In genomic region chr2:210190345-210190744, GRCh38 we compare ENCODE assay signal across 21 cellular contexts. TPM values are rescaled to one million over a fixed set of nuclear protein-coding genes. Genes with fewer than 3 reads are reported as not detected.
DNase-seq lines count a peak whose midpoint lies in the region; ATAC-seq, FAIRE-seq and TF ChIP-seq lines count a peak whose summit lies in the region.
"Had no signal": no experiment of that assay in that cellular context is flagged by ENCODE, and none has a peak within 500 bp of the region (broad histone marks: within the 10 kb centered on the region; RNA-seq: fewer than 3 reads in every experiment).

No MANE protein-coding gene starts in this region.

- no peak overlapping the region for H2AFZ ChIP-seq in H9 (ENCODE audit: low read length)
- H2AFZ ChIP-seq: neural progenitor cell had no signal

- DNase-seq in ACHN (peak; percentile 58), GM19239 (ENCODE audit: insufficient read length, low spot score) (no peak), epithelial cell of proximal tubule (ENCODE audit: low read depth) (peak; percentile 74), NCI-H2171 treated with DMSO at 0.1 percent for 48 hours (lab: John Stamatoyannopoulos, UW) (no peak), H9 (no peak)
- no peak for DNase-seq in activated naive CD4-positive, alpha-beta T cell treated with anti-CD3 and anti-CD28 coated beads, Interleukin-2, amount 50 U/mL, for 16 hours
- DNase-seq: activated CD4-positive, alpha-beta memory T cell treated with anti-CD3 and anti-CD28 coated beads for 36 hours; activated naive CD4-positive, alpha-beta T cell treated with anti-CD3 and anti-CD28 coated beads for 36 hours; activated T-cell treated with anti-CD3 and anti-CD28 coated beads for 4 hours; aorta; CD4-positive, CD25-positive, alpha-beta regulatory T cell; erythroblast; HFFc6; NCI-H1694 treated with DMSO at 0.1 percent for 48 hours; NCI-H774 had no signal

- H2AK5ac ChIP-seq in H9 (ENCODE audit: insufficient read length, low read length): no peak overlapping the region

- no peak overlapping the region for H4K8ac ChIP-seq in H9 (replicated peaks; ENCODE audit: insufficient read length, low read depth, low read length)

- in situ Hi-C loops in ACHN (cut with HindIII; ENCODE audit: low pct_ligation_motif_present, low pct_unique_long_range_greater_than_20kb, low sequenced_read_pairs): no loop called here

- H3K9me3 Mint-ChIP-seq in H9: peaks cover 16 to 18% of the 10 kb centered on the region in 2 experiments

- H3K36me3 Mint-ChIP-seq in H9 (ENCODE audit: insufficient read depth in 1 of 3, low read depth in 3 of 3): peaks cover 9 to 15% (median 11%) of the 10 kb centered on the region in 3 experiments
- H3K36me3 Mint-ChIP-seq: activated CD4-positive, alpha-beta memory T cell treated with anti-CD3 and anti-CD28 coated beads for 36 hours; CD4-positive, CD25-positive, alpha-beta regulatory T cell had no signal

- H3K4me3 Mint-ChIP-seq in H9: no peak overlapping the region
- H3K4me3 Mint-ChIP-seq: activated CD4-positive, alpha-beta memory T cell treated with anti-CD3 and anti-CD28 coated beads for 36 hours; activated naive CD4-positive, alpha-beta T cell treated with anti-CD3 and anti-CD28 coated beads for 36 hours; CD4-positive, CD25-positive, alpha-beta regulatory T cell; HFFc6; neural progenitor cell had no signal

- no peaks in the 10 kb centered on the region for H4K20me1 ChIP-seq in H9 (ENCODE audit: control insufficient read depth, insufficient read depth, insufficient read length)

- H3K23me2 ChIP-seq in H9 (ENCODE audit: insufficient read length, low read depth, low read length, poor library complexity, severe bottlenecking): no peaks in the 10 kb centered on the region

- no peaks in the 10 kb centered on the region for H3K27me3 Mint-ChIP-seq in H9 (ENCODE audit: low read depth)

- no peak overlapping the region for H3K4me2 ChIP-seq in H9 (ENCODE audit: insufficient read depth, insufficient read length, low read length)
- H3K4me2 ChIP-seq: neural progenitor cell had no signal

- no peak overlapping the region for H2BK120ac ChIP-seq in H9 (ENCODE audit: low read depth, low read length, poor library complexity, severe bottlenecking)

- ATAC-seq in HG02981 (IDR thresholded peaks at IDR 0.05; ENCODE audit: unreplicated experiment): peak; percentile 53
- ATAC-seq in HG03280 (IDR thresholded peaks at IDR 0.05; ENCODE audit: unreplicated experiment): no peak
- ATAC-seq: gastroesophageal sphincter had no signal

- H4K5ac ChIP-seq in H9 (ENCODE audit: insufficient read length, low read depth, low read length): no peak overlapping the region

- H2BK15ac ChIP-seq in H9 (ENCODE audit: low read depth, low read length): no peak overlapping the region

- no peaks in the 10 kb centered on the region for H3K27me3 ChIP-seq in H9 (ENCODE audit: insufficient read depth, low read length)
- H3K27me3 ChIP-seq: gastroesophageal sphincter, neural progenitor cell, vagina had no signal

- no peak overlapping the region for H3K56ac ChIP-seq in H9 (ENCODE audit: insufficient read length, low read depth, low read length)

- H2BK5ac ChIP-seq in H9 (ENCODE audit: insufficient read length, low read length): no peak overlapping the region

- TF ChIP-seq CTCF in epithelial cell of proximal tubule (conservative IDR thresholded peaks at IDR 0.05; ENCODE audit: low read depth, low read length) (no peak), H9 (conservative IDR thresholded peaks at IDR 0.05) (no peak)

- H3K4ac ChIP-seq in H9 (ENCODE audit: low read depth, low read length): no peak overlapping the region

- H3K18ac ChIP-seq in H9 (ENCODE audit: insufficient read length, low read depth, low read length): no peak overlapping the region

- no peaks in the 10 kb centered on the region for H3K79me1 ChIP-seq in H9 (ENCODE audit: insufficient read depth, low read depth, low read length, poor library complexity, severe bottlenecking)

- no peaks in the 10 kb centered on the region for H3K79me2 ChIP-seq in H9 (ENCODE audit: insufficient read depth, low read length)

- H3K4me3 ChIP-seq in epithelial cell of proximal tubule (ENCODE audit: low read depth, low read length): peak overlapping the region; percentile 42
- H3K4me3 ChIP-seq: gastroesophageal sphincter, neural progenitor cell, vagina had no signal

- no CpG with 5 or more reads among the region's 4 CpGs for WGBS in H9 (ENCODE audit: extremely low coverage, insufficient read length, low lambda C conversion rate)

- H3T11ph ChIP-seq in H9 (ENCODE audit: low read length): no peak overlapping the region

- H3K9ac ChIP-seq in H9 (ENCODE audit: extremely low read depth, insufficient read length, low read length): no peak overlapping the region
- H3K9ac ChIP-seq: neural progenitor cell had no signal

- FAIRE-seq in GM19239 (lab: Jason Lieb, UNC): peak; percentile 21

- H3K9me3 ChIP-seq in H9 (ENCODE audit: control insufficient read depth, low read depth, low read length): no peaks in the 10 kb centered on the region
- H3K9me3 ChIP-seq: vagina had no signal

- no peak overlapping the region for H2BK12ac ChIP-seq in H9 (ENCODE audit: insufficient read length, low read depth, low read length)

- H3K14ac ChIP-seq in H9 (ENCODE audit: insufficient read depth, low read length): no peak overlapping the region

- H3K4me1 ChIP-seq in H9 (ENCODE audit: insufficient read depth, low read length): no peaks in the 10 kb centered on the region
- H3K4me1 ChIP-seq: vagina had no signal

- H2BK20ac ChIP-seq in H9 (ENCODE audit: low read depth, low read length, poor library complexity, severe bottlenecking): no peak overlapping the region

- H3K27ac Mint-ChIP-seq in H9: no peak overlapping the region
- H3K27ac Mint-ChIP-seq: activated CD4-positive, alpha-beta memory T cell treated with anti-CD3 and anti-CD28 coated beads for 36 hours; activated naive CD4-positive, alpha-beta T cell treated with anti-CD3 and anti-CD28 coated beads for 36 hours; CD4-positive, CD25-positive, alpha-beta regulatory T cell; HFFc6; neural progenitor cell had no signal

- H4K91ac ChIP-seq in H9 (ENCODE audit: insufficient read length, low read depth, low read length): no peak overlapping the region

- no peaks in the 10 kb centered on the region for H3K4me1 Mint-ChIP-seq in H9
- H3K4me1 Mint-ChIP-seq: CD4-positive, CD25-positive, alpha-beta regulatory T cell had no signal

- H3K27ac ChIP-seq in H9 (ENCODE audit: insufficient read length, low read depth, low read length): no peak overlapping the region
- H3K27ac ChIP-seq: gastroesophageal sphincter, neural progenitor cell, vagina had no signal

- H3K23ac ChIP-seq in H9 (ENCODE audit: insufficient read length, low read depth, low read length): no peak overlapping the region

RNA-seq across cellular contexts. Expression of gene KANSL1L, which starts 19.1 kb away (rescaled TPM):
- total RNA-seq in epithelial cell of proximal tubule (3.5 and 5.6 TPM in 2 replicates), H9 (2021) (7.7 and 8.2 TPM in 2 replicates)

RNA-seq across cellular contexts. Expression of gene ACADL, which starts 34.9 kb away (rescaled TPM):
- 0.17 and 0.51 TPM in 2 replicates for total RNA-seq in epithelial cell of proximal tubule
- total RNA-seq in H9 (2021): 0.24 and 0.26 TPM in 2 replicates
- total RNA-seq: activated CD4-positive, alpha-beta memory T cell treated with anti-CD3 and anti-CD28 coated beads for 36 hours; activated naive CD4-positive, alpha-beta T cell treated with anti-CD3 and anti-CD28 coated beads for 36 hours; CD4-positive, CD25-positive, alpha-beta regulatory T cell; HFFc6; T-helper 1 cell treated with Interleukin-12 subunit alpha and Interleukin-12 subunit beta and Interleukin-4 antibody, amounts not matched to agents 30 ng/mL and 1 ng/mL, for 36 hours had no signal

Comparison
In these comparisons a context has a peak if more than half of its experiments do, and no peak if none do; other contexts are left out.
1. DNase-seq: peak in ACHN (single experiment) and epithelial cell of proximal tubule (single experiment); none in GM19239 (single experiment), NCI-H2171 treated with DMSO at 0.1 percent for 48 hours (single experiment), activated naive CD4-positive, alpha-beta T cell treated with anti-CD3 and anti-CD28 coated beads, Interleukin-2, amount 50 U/mL, for 16 hours (single experiment) and H9 (single experiment).